ENCODE assay signal across 29 cellular contexts in genomic region chr7:93854480-93854879, GRCh38. TPM values are rescaled to one million over a fixed set of nuclear protein-coding genes. Genes with fewer than 3 reads are reported as not detected.
DNase-seq lines count a peak whose midpoint lies in the region; ATAC-seq, FAIRE-seq and TF ChIP-seq lines count a peak whose summit lies in the region.
"Had no signal": no experiment of that assay in that cellular context is flagged by ENCODE, and none has a peak within 500 bp of the region (broad histone marks: within the 10 kb centered on the region; RNA-seq: fewer than 3 reads in every experiment).

No MANE protein-coding gene starts in this region.

- no peak overlapping the region for H3K9ac ChIP-seq in GM12878 (ENCODE audit: control insufficient read depth, insufficient read depth, low read length)
- H3K9ac ChIP-seq: BLaER1 had no signal

- no peak for ATAC-seq in A549
- no peak for ATAC-seq in GM12878
- no peak for ATAC-seq in GM21737 (IDR thresholded peaks at IDR 0.05; ENCODE audit: unreplicated experiment)
- ATAC-seq in left lung: no peak

- H3K9me3 ChIP-seq in A549 (no peaks in the 10 kb centered on the region), GM12878 (replicated peaks; ENCODE audit: control insufficient read depth, insufficient read depth, low read length) (no peaks in the 10 kb centered on the region), left lung (no peaks in the 10 kb centered on the region)
- H3K9me3 ChIP-seq: BE2C, BLaER1 had no signal

- intact Hi-C loops in GM12878 (cut with micrococcal nuclease; ENCODE audit: unreplicated experiment) (no loop called here), left lung (cut with DNase I) (no loop called here)

- H3K27me3 ChIP-seq in GM12878 (replicated peaks in 1 of 2; ENCODE audit: control insufficient read depth in 2 of 2, insufficient read depth in 2 of 2, low read length in 1 of 2) (no peaks in the 10 kb centered on the region), left lung (no peaks in the 10 kb centered on the region)
- H3K27me3 ChIP-seq: BE2C, BLaER1 had no signal

- H3K4me1 ChIP-seq in A549 (no peaks in the 10 kb centered on the region), GM12878 (ENCODE audit: control insufficient read depth, insufficient read depth, low read length) (no peaks in the 10 kb centered on the region), left lung (no peaks in the 10 kb centered on the region)
- H3K4me1 ChIP-seq: BE2C had no signal

- no peak overlapping the region for H2AFZ ChIP-seq in GM12878 (ENCODE audit: control insufficient read depth, low read depth, low read length)

- no peaks in the 10 kb centered on the region for H3K36me3 ChIP-seq in GM12878 (ENCODE audit: control insufficient read depth in 2 of 2, insufficient read depth in 2 of 2, low read length in 1 of 2)
- H3K36me3 ChIP-seq in left lung: no peaks in the 10 kb centered on the region
- H3K36me3 ChIP-seq: BE2C, BLaER1 had no signal

- peak; percentile 11 for FAIRE-seq in A204.1 (lab: Jason Lieb, UNC)
- peak; percentile 36 for FAIRE-seq in A549 (lab: Jason Lieb, UNC)
- FAIRE-seq in GM12878 (lab: Jason Lieb, UNC): peak; percentile 78
- FAIRE-seq: GM12891, GM19239 had no signal

- TF ChIP-seq CTCF in A549 (IDR thresholded peaks at IDR 0.05) (no peak), GM12878 (IDR thresholded peaks at IDR 0.05 in 2 of 3, conservative IDR thresholded peaks at IDR 0.05 in 1 of 3; ENCODE audit: control insufficient read depth in 2 of 3, extremely low read depth in 1 of 3, insufficient read depth in 1 of 3, low read depth in 3 of 3, low read length in 3 of 3) (no peak), left lung (IDR thresholded peaks at IDR 0.05) (no peak)

- TF ChIP-seq POLR2A in A549 (IDR thresholded peaks at IDR 0.05; ENCODE audit: low read length) (no peak), GM12878 (IDR thresholded peaks at IDR 0.05; ENCODE audit: low read depth, low read length) (no peak)

- TF ChIP-seq EP300 in A549 (IDR thresholded peaks at IDR 0.05) (no peak), GM12878 (IDR thresholded peaks at IDR 0.05; ENCODE audit: borderline replicate concordance in 1 of 2, control insufficient read depth in 1 of 2, low read depth in 2 of 2, low read length in 2 of 2) (no peak)

- RAD21 ChIA-PET in GM12878 (lab: Charles Lee; ENCODE audit: unreplicated experiment): no interaction called here

- CTCF ChIA-PET in A549 (lab: Yijun Ruan, JAX) (no interaction called here), GM12878 (lab: Yijun Ruan, JAX) (no interaction called here)

- POLR2A ChIA-PET in A549 (lab: Yijun Ruan, JAX): no interaction called here
- POLR2A ChIA-PET in GM12878 (lab: Charles Lee): no interaction called here

- H4K20me1 ChIP-seq in GM12878 (ENCODE audit: control insufficient read depth, insufficient read depth): no peaks in the 10 kb centered on the region
- H4K20me1 ChIP-seq: BLaER1 had no signal

- H3K79me2 ChIP-seq in GM12878 (ENCODE audit: control insufficient read depth, insufficient read depth, low read length): no peaks in the 10 kb centered on the region

- H3K27ac ChIP-seq in A549 (no peak overlapping the region), GM12878 (ENCODE audit: control insufficient read depth, insufficient read depth) (no peak overlapping the region), left lung (no peak overlapping the region)
- H3K27ac ChIP-seq: BLaER1 had no signal

- TF ChIP-seq RAD21 in A549 (conservative IDR thresholded peaks at IDR 0.05 in 1 of 2, IDR thresholded peaks at IDR 0.05 in 1 of 2): no peak
- TF ChIP-seq RAD21 in GM12878 (IDR thresholded peaks at IDR 0.05; ENCODE audit: insufficient read depth, low read depth, low read length): no peak

- BruUV-seq in GM12878 (replicated peaks; lab: Mats Ljungman, UMichigan): no TSS peak

- in situ Hi-C loops in GM12878 (cut with MboI): no loop called here

- SMC1A ChIA-PET in GM12878 (lab: Charles Lee; ENCODE audit: uncharacterized antibody, unreplicated experiment): no interaction called here

- H3K4me3 ChIP-seq in A549 (no peak overlapping the region), GM12878 (no peak overlapping the region), left lung (no peak overlapping the region)
- H3K4me3 ChIP-seq: BLaER1 had no signal

- WGBS in A549 (ENCODE audit: missing lambda C conversion rate): 86% methylated on average over 1 of the region's 1 CpG
- WGBS in GM12878 (ENCODE audit: insufficient coverage, insufficient replicate concordance, low lambda C conversion rate, missing lambda C conversion rate): 0% methylated on average over 1 of the region's 1 CpG

- no peak overlapping the region for H3K4me2 ChIP-seq in A549
- no peak overlapping the region for H3K4me2 ChIP-seq in GM12878 (ENCODE audit: control insufficient read depth, insufficient read depth)
- H3K4me2 ChIP-seq: BLaER1 had no signal

- DNase-seq in A549 (ENCODE audit: low read depth in 1 of 2, low spot score in 1 of 2) (no peak), GM12878 (ENCODE audit: low read depth, low spot score) (no peak), MV-4-11 (lab: John Stamatoyannopoulos, UW) (no peak), left lung (no peak)
- DNase-seq: 8988T; ACHN; BE2C; C1 segment of cervical spinal cord; CD4-positive, alpha-beta memory T cell; CD4-positive, CD25-positive, alpha-beta regulatory T cell; CD8-positive, alpha-beta memory T cell; COR-L47; DMS 273 treated with DMSO at 0.1 percent for 48 hours; DMS153; DMS53; DMS79; DND-41; EL; GDM1 had no signal

TF ChIP-seq in A549, 52 proteins besides CTCF, POLR2A, EP300 and RAD21 (continues in another document):
- TF ChIP-seq NFE2L2 (conservative IDR thresholded peaks at IDR 0.05; ENCODE audit: low read length) (no peak), HEYL (CRISPR knock-in tag; IDR thresholded peaks at IDR 0.05) (no peak)

TF ChIP-seq in GM12878, 131 proteins besides CTCF, POLR2A, EP300 and RAD21 (continues in another document):
- TF ChIP-seq CEBPB (IDR thresholded peaks at IDR 0.05; ENCODE audit: borderline replicate concordance in 1 of 2, low read depth in 2 of 2, low read length in 2 of 2) (no peak), DPF2 (IDR thresholded peaks at IDR 0.05) (no peak), EZH2 (IDR thresholded peaks at IDR 0.05; ENCODE audit: borderline replicate concordance, control insufficient read depth, low read depth, low read length) (no peak), USF2 (IDR thresholded peaks at IDR 0.05; ENCODE audit: borderline replicate concordance, low read depth, low read length) (no peak)

RNA-seq across cellular contexts. Expression of gene TFPI2, which starts 36.1 kb away (rescaled TPM):
- polyA plus RNA-seq in A549 (2011; rRNA removed) (128 and 172 TPM in 2 replicates), A549 (2017; fragmentation: RNase III; extraction: RNeasy Plus Mini Kit Qiagen cat#74134 plus additional on column Dnase treatment) (156 to 182 TPM (median 163 TPM) in 3 replicates), GM12878 (2011; rRNA removed) (1.1 TPM in 2 replicates), GM12878 (2014; fragmentation: Illumina TruSeq; extraction: Trizol) (not detected in 2 replicates), GM12878 (2014; fragmentation: Nextera tagmentation; extraction: Ambion mirVana) (under 1 TPM in 1 of 2 experiments, not detected in 1; 0.07 TPM), GM12878 (2014; rRNA removed) (0.27 TPM in 1 of 2 replicates, not detected in the other), GM12878 (2016; fragmentation: Nextera tagmentation; extraction: Ambion mirVana) (under 1 TPM; 0.31 to 0.52 TPM)
- polyA plus RNA-seq in A549 (2012; cell fraction: cytosol; rRNA removed): 199 and 224 TPM in 2 replicates
- polyA plus RNA-seq in A549 (2012; cell fraction: nucleus; rRNA removed): 139 and 305 TPM in 2 replicates
- polyA minus RNA-seq in A549 (2011; rRNA and poly(A)+ RNA removed): 56.3 and 65.3 TPM in 2 replicates
- 2.0 and 2.2 TPM in 2 replicates for total RNA-seq in GM12878 (2013; cell fraction: nucleolus; rRNA removed)
- total RNA-seq in GM12878 (2014; rRNA removed) (0.11 TPM in 1 of 2 replicates, not detected in the other), GM12878 (2014; rRNA removed; fragmentation: Illumina TruSeq; extraction: Trizol) (not detected in 2 replicates), GM12878 (2021) (0.28 TPM in 1 of 2 replicates, not detected in the other), left lung (1 to 10 TPM; 4.5 to 9.0 TPM)
- polyA plus RNA-seq in GM12878 (2011; ENCODE audit: low read depth): 0.35 TPM
- polyA plus RNA-seq in GM12878 (2011; cell fraction: cytosol; rRNA removed): 0.43 and 1.9 TPM in 2 replicates
- polyA plus RNA-seq in GM12878 (2011; cell fraction: nucleus; rRNA removed): 0.64 and 1.4 TPM in 2 replicates
- polyA plus RNA-seq in GM12878 (2012): 0.37 and 0.55 TPM in 2 replicates
- 0.29 and 0.57 TPM in 2 replicates for polyA minus RNA-seq in GM12878 (2011; rRNA and poly(A)+ RNA removed)
- not detected in 2 replicates for polyA minus RNA-seq in GM12878 (2011; cell fraction: cytosol; rRNA and poly(A)+ RNA removed)
- polyA minus RNA-seq in GM12878 (2011; cell fraction: nucleus; rRNA and poly(A)+ RNA removed): 0.73 TPM in 1 of 2 replicates, not detected in the other
- total RNA-seq: CD4-positive, alpha-beta memory T cell; CD8-positive, alpha-beta memory T cell; G401 had no signal
- polyA plus RNA-seq: CD14-positive monocyte; CD4-positive, alpha-beta memory T cell; CD4-positive, CD25-positive, alpha-beta regulatory T cell; CD8-positive, alpha-beta memory T cell had no signal

RNA-seq across cellular contexts. Expression of gene GNGT1, which starts 51.9 kb away (rescaled TPM):
- polyA plus RNA-seq in A549 (2011; rRNA removed) (not detected in 2 replicates), A549 (2017; fragmentation: RNase III; extraction: RNeasy Plus Mini Kit Qiagen cat#74134 plus additional on column Dnase treatment) (not detected in 3 replicates), GM12878 (2011; rRNA removed) (not detected in 2 replicates), GM12878 (2014; fragmentation: Illumina TruSeq; extraction: Trizol) (not detected in 2 replicates), GM12878 (2014; fragmentation: Nextera tagmentation; extraction: Ambion mirVana) (not detected), GM12878 (2014; rRNA removed) (not detected in 2 replicates), GM12878 (2016; fragmentation: Nextera tagmentation; extraction: Ambion mirVana) (not detected)
- polyA plus RNA-seq in A549 (2012; cell fraction: cytosol; rRNA removed): not detected in 2 replicates
- not detected in 2 replicates for polyA plus RNA-seq in A549 (2012; cell fraction: nucleus; rRNA removed)
- not detected in 2 replicates for polyA minus RNA-seq in A549 (2011; rRNA and poly(A)+ RNA removed)
- total RNA-seq in GM12878 (2013; cell fraction: nucleolus; rRNA removed): not detected in 2 replicates
- total RNA-seq in GM12878 (2014; rRNA removed) (not detected in 2 replicates), GM12878 (2014; rRNA removed; fragmentation: Illumina TruSeq; extraction: Trizol) (not detected in 2 replicates), GM12878 (2021) (not detected in 2 replicates), left lung (not detected)
- not detected for polyA plus RNA-seq in GM12878 (2011; ENCODE audit: low read depth)
- polyA plus RNA-seq in GM12878 (2011; cell fraction: cytosol; rRNA removed): not detected in 2 replicates
- polyA plus RNA-seq in GM12878 (2011; cell fraction: nucleus; rRNA removed): not detected in 2 replicates
- polyA plus RNA-seq in GM12878 (2012): not detected in 2 replicates
- not detected in 2 replicates for polyA minus RNA-seq in GM12878 (2011; rRNA and poly(A)+ RNA removed)
- not detected in 2 replicates for polyA minus RNA-seq in GM12878 (2011; cell fraction: cytosol; rRNA and poly(A)+ RNA removed)
- polyA minus RNA-seq in GM12878 (2011; cell fraction: nucleus; rRNA and poly(A)+ RNA removed): not detected in 2 replicates
- total RNA-seq: A673; CD4-positive, alpha-beta memory T cell; CD4-positive, CD25-positive, alpha-beta regulatory T cell; CD8-positive, alpha-beta memory T cell; Daoy; G401 had no signal
- polyA plus RNA-seq: AG04450; CD14-positive monocyte; CD4-positive, alpha-beta memory T cell; CD4-positive, CD25-positive, alpha-beta regulatory T cell; CD8-positive, alpha-beta memory T cell had no signal
